Comparison of ENCODE assay signal across 25 cellular contexts in the genomic region with DNA sequence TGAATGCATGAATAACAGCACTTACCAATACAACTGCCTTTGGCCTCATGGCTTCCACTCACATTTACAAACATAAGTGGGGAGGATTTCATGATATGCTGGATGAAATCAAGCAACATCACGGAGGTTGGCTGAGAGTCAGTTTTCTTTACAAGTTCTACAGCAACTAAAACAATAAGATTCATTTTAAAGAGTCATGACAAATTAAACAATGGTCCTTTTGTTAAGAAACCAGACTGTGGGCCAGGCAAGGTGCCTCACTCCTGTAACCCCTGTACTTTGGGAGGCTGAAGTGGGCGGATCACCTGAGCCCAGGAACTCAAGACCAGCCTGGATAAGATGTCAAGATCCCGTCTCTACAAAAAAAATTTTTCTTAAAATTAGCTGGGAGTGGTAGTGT. TPM values are rescaled to one million over a fixed set of nuclear protein-coding genes. Genes with fewer than 3 reads are reported as not detected.
DNase-seq lines count a peak whose midpoint lies in the region; ATAC-seq and TF ChIP-seq lines count a peak whose summit lies in the region.
"Had no signal": no experiment of that assay in that cellular context is flagged by ENCODE, and none has a peak within 500 bp of the region (broad histone marks: within the 10 kb centered on the region; RNA-seq: fewer than 3 reads in every experiment).

No MANE protein-coding gene starts in this region.

- peaks cover 16% of the 10 kb centered on the region for H3K4me1 Mint-ChIP-seq in stimulated activated effector memory CD8-positive, alpha-beta T cell treated with anti-CD3 and anti-CD28 coated beads, Interleukin-12 subunit alpha, Interleukin-12 subunit beta, amount 100 ng/mL, for 72 hours
- H3K4me1 Mint-ChIP-seq in activated CD4-positive, alpha-beta memory T cell treated with anti-CD3 and anti-CD28 coated beads for 36 hours (ENCODE audit: low read depth), result peaks cover 14% of the 10 kb centered on the region
- peaks cover 6 to 24% (median 18%) of the 10 kb centered on the region in 7 donors for H3K4me1 Mint-ChIP-seq in naive thymus-derived CD4-positive, alpha-beta T cell

- H3K36me3 ChIP-seq in mammary epithelial cell (ENCODE audit: insufficient read depth, low read length), result peaks cover 8% of the 10 kb centered on the region
- H3K36me3 ChIP-seq in naive thymus-derived CD4-positive, alpha-beta T cell (ENCODE audit: control insufficient read depth in 2 of 3, insufficient read depth in 3 of 3, low read length in 3 of 3), result peaks cover 0 to 36% (median 10%) of the 10 kb centered on the region in 3 experiments

- BruUV-seq in mammary epithelial cell (replicated peaks; lab: Mats Ljungman, UMichigan), result no TSS peak

- no peaks in the 10 kb centered on the region for H3K9me3 ChIP-seq in mammary epithelial cell (replicated peaks; ENCODE audit: insufficient read depth, low read length)
- no peaks in the 10 kb centered on the region for H3K9me3 ChIP-seq in naive thymus-derived CD4-positive, alpha-beta T cell (ENCODE audit: control insufficient read depth in 2 of 3, low read length in 3 of 3)

- DNase-seq in DMS 273 (lab: John Stamatoyannopoulos, UW; ENCODE audit: unreplicated experiment) (peak; percentile 67), DMS 273 treated with DMSO at 0.1 percent for 48 hours (lab: John Stamatoyannopoulos, UW) (no peak), HT1080 (ENCODE audit: low read depth) (peak; percentile 52), mammary epithelial cell (peak; percentile 78), HuH-7.5 (ENCODE audit: low spot score) (no peak)
- no peak for DNase-seq in stimulated activated effector memory CD8-positive, alpha-beta T cell treated with anti-CD3 and anti-CD28 coated beads, Interleukin-12 subunit alpha, Interleukin-12 subunit beta, amount 100 ng/mL, for 72 hours (ENCODE audit: low spot score in 2 of 2)
- no peak for DNase-seq in activated CD4-positive, alpha-beta memory T cell treated with anti-CD3 and anti-CD28 coated beads for 36 hours
- DNase-seq in naive thymus-derived CD4-positive, alpha-beta T cell, result no peak
- DNase-seq: ACHN; CD4-positive, alpha-beta memory T cell; DMS53; MM.1S; NCI-H1048; NCI-H1417 treated with DMSO at 0.1 percent for 48 hours; NCI-H1930; NCI-H226; NCI-H526 treated with DMSO at 0.1 percent for 48 hours; RPMI8226; SHP77; T-helper 2 cell had no signal

- dilution Hi-C loops in mammary epithelial cell (cut with HindIII; ENCODE audit: low sequenced_read_pairs), result no loop called here

- peak overlapping the region; percentile 26 for H3K27ac Mint-ChIP-seq in stimulated activated effector memory CD8-positive, alpha-beta T cell treated with anti-CD3 and anti-CD28 coated beads, Interleukin-12 subunit alpha, Interleukin-12 subunit beta, amount 100 ng/mL, for 72 hours
- no peak overlapping the region for H3K27ac Mint-ChIP-seq in activated CD4-positive, alpha-beta memory T cell treated with anti-CD3 and anti-CD28 coated beads for 36 hours
- peak overlapping the region in 1 of 9 donors; percentile 25 for H3K27ac Mint-ChIP-seq in naive thymus-derived CD4-positive, alpha-beta T cell

- H3K27me3 ChIP-seq in mammary epithelial cell (ENCODE audit: insufficient read depth, low read length), result no peaks in the 10 kb centered on the region
- H3K27me3 ChIP-seq in naive thymus-derived CD4-positive, alpha-beta T cell (ENCODE audit: control insufficient read depth in 2 of 2, insufficient read depth in 2 of 2, low read length in 2 of 2), result no peaks in the 10 kb centered on the region
- H3K27me3 ChIP-seq: BLaER1 had no signal

- H3K9me3 Mint-ChIP-seq in stimulated activated effector memory CD8-positive, alpha-beta T cell treated with anti-CD3 and anti-CD28 coated beads, Interleukin-12 subunit alpha, Interleukin-12 subunit beta, amount 100 ng/mL, for 72 hours, result no peaks in the 10 kb centered on the region
- H3K9me3 Mint-ChIP-seq in activated CD4-positive, alpha-beta memory T cell treated with anti-CD3 and anti-CD28 coated beads for 36 hours, result no peaks in the 10 kb centered on the region
- H3K9me3 Mint-ChIP-seq in naive thymus-derived CD4-positive, alpha-beta T cell, result peaks cover 0 to 1% (median 0%) of the 10 kb centered on the region in 11 donors
- H3K9me3 Mint-ChIP-seq: CD4-positive, alpha-beta memory T cell had no signal

- peaks cover 69% of the 10 kb centered on the region for H3K36me3 Mint-ChIP-seq in stimulated activated effector memory CD8-positive, alpha-beta T cell treated with anti-CD3 and anti-CD28 coated beads, Interleukin-12 subunit alpha, Interleukin-12 subunit beta, amount 100 ng/mL, for 72 hours
- H3K36me3 Mint-ChIP-seq in activated CD4-positive, alpha-beta memory T cell treated with anti-CD3 and anti-CD28 coated beads for 36 hours, result peaks cover 41% of the 10 kb centered on the region
- H3K36me3 Mint-ChIP-seq in naive thymus-derived CD4-positive, alpha-beta T cell, result peaks cover 5 to 36% (median 27%) of the 10 kb centered on the region in 5 donors

- H3K79me2 ChIP-seq in mammary epithelial cell (ENCODE audit: insufficient read depth, low read length), result peaks cover 24% of the 10 kb centered on the region

- H2AFZ ChIP-seq in mammary epithelial cell (ENCODE audit: low read depth, low read length), result peak overlapping the region; percentile 9

- TF ChIP-seq CTCF in mammary epithelial cell (conservative IDR thresholded peaks at IDR 0.05 in 1 of 2, IDR thresholded peaks at IDR 0.05 in 1 of 2; ENCODE audit: extremely low read depth in 1 of 2, insufficient read depth in 1 of 2, low read depth in 1 of 2, low read length in 2 of 2), result no peak

- H4K20me1 ChIP-seq in mammary epithelial cell (ENCODE audit: insufficient read depth, low read length), result no peaks in the 10 kb centered on the region

- no peak overlapping the region for H3K4me3 Mint-ChIP-seq in stimulated activated effector memory CD8-positive, alpha-beta T cell treated with anti-CD3 and anti-CD28 coated beads, Interleukin-12 subunit alpha, Interleukin-12 subunit beta, amount 100 ng/mL, for 72 hours
- H3K4me3 Mint-ChIP-seq in activated CD4-positive, alpha-beta memory T cell treated with anti-CD3 and anti-CD28 coated beads for 36 hours, result no peak overlapping the region
- H3K4me3 Mint-ChIP-seq in naive thymus-derived CD4-positive, alpha-beta T cell, result no peak overlapping the region
- H3K4me3 Mint-ChIP-seq: CD4-positive, alpha-beta memory T cell had no signal

- POLR2A ChIA-PET in activated CD4-positive, alpha-beta memory T cell treated with anti-CD3 and anti-CD28 coated beads for 36 hours (lab: Charles Lee), result no interaction called here
- POLR2A ChIA-PET in naive thymus-derived CD4-positive, alpha-beta T cell (lab: Charles Lee), result no interaction called here

- no peak for ATAC-seq in stimulated activated effector memory CD8-positive, alpha-beta T cell treated with anti-CD3 and anti-CD28 coated beads, Interleukin-12 subunit alpha, Interleukin-12 subunit beta, amount 100 ng/mL, for 72 hours
- no peak for ATAC-seq in naive thymus-derived CD4-positive, alpha-beta T cell
- ATAC-seq: GM12878, K562 had no signal

- no peak overlapping the region for H3K4me3 ChIP-seq in mammary epithelial cell (replicated peaks in 1 of 3; ENCODE audit: insufficient read depth in 1 of 3, low read depth in 2 of 3, low read length in 3 of 3)
- no peak overlapping the region for H3K4me3 ChIP-seq in naive thymus-derived CD4-positive, alpha-beta T cell (ENCODE audit: low read length)
- H3K4me3 ChIP-seq: BLaER1, GM12878, K562, SK-N-MC had no signal

- H3K27me3 Mint-ChIP-seq in activated CD4-positive, alpha-beta memory T cell treated with anti-CD3 and anti-CD28 coated beads for 36 hours, result no peaks in the 10 kb centered on the region
- no peaks in the 10 kb centered on the region for H3K27me3 Mint-ChIP-seq in naive thymus-derived CD4-positive, alpha-beta T cell
- H3K27me3 Mint-ChIP-seq: CD4-positive, alpha-beta memory T cell had no signal

- H3K27ac ChIP-seq in mammary epithelial cell (ENCODE audit: insufficient read depth, low read depth, low read length), result peak overlapping the region; percentile 59
- no peak overlapping the region for H3K27ac ChIP-seq in naive thymus-derived CD4-positive, alpha-beta T cell (ENCODE audit: low read depth, low read length)
- H3K27ac ChIP-seq: 22Rv1, BLaER1, SK-N-MC had no signal

- peaks cover 10% of the 10 kb centered on the region for H3K4me1 ChIP-seq in mammary epithelial cell (ENCODE audit: insufficient read depth, low read length)
- H3K4me1 ChIP-seq in naive thymus-derived CD4-positive, alpha-beta T cell (ENCODE audit: control insufficient read depth in 2 of 2, insufficient read depth in 2 of 2, low read length in 2 of 2), result no peaks in the 10 kb centered on the region
- H3K4me1 ChIP-seq: BLaER1 had no signal

- peak overlapping the region; percentile 44 for H3K4me2 ChIP-seq in mammary epithelial cell (ENCODE audit: insufficient read depth, low read depth, low read length)
- H3K4me2 ChIP-seq: BLaER1 had no signal

- peak overlapping the region; percentile 19 for H3K9ac ChIP-seq in mammary epithelial cell (ENCODE audit: insufficient read depth, low read length)
- H3K9ac ChIP-seq: BLaER1 had no signal

- 7% methylated on average over 3 of the region's 3 CpGs for WGBS in mammary epithelial cell (ENCODE audit: low coverage, missing lambda C conversion rate)

- in situ Hi-C loops in mammary epithelial cell (cut with MboI; ENCODE audit: low sequenced_read_pairs in 2 of 2), result no loop called here

- intact Hi-C loops in mammary epithelial cell (cut with micrococcal nuclease), result no loop called here
- intact Hi-C loops in activated CD4-positive, alpha-beta memory T cell treated with anti-CD3 and anti-CD28 coated beads for 36 hours (cut with micrococcal nuclease), result no loop called here
- intact Hi-C loops in naive thymus-derived CD4-positive, alpha-beta T cell (cut with micrococcal nuclease), result no loop called here

- CTCF ChIA-PET in mammary epithelial cell (lab: Charles Lee; ENCODE audit: low non-redundant PET), result interaction anchor here (0.7 kb wide), 1 partner anchor 9 kb away, joined by 3 read pairs; no protein-coding TSS in a partner anchor
- CTCF ChIA-PET in activated CD4-positive, alpha-beta memory T cell treated with anti-CD3 and anti-CD28 coated beads for 36 hours (lab: Charles Lee), result no interaction called here
- CTCF ChIA-PET in naive thymus-derived CD4-positive, alpha-beta T cell (lab: Charles Lee), result no interaction called here

RNA-seq across cellular contexts. Expression of a gene that starts 12.4 kb away (rescaled TPM):
- 32.8 and 33.5 TPM in 2 replicates for total RNA-seq in HT1080 (2014; rRNA removed; shearing (Covaris generic))
- 19.3 and 22.8 TPM in 2 replicates for polyA plus RNA-seq in HT1080 (2015; cell fraction: cytosol; rRNA removed)
- polyA plus RNA-seq in HT1080 (2015; cell fraction: nucleus; rRNA removed), result 109 and 116 TPM in 2 replicates
- total RNA-seq in mammary epithelial cell, result 10 to 100 TPM; 31.1 to 43.2 TPM
- polyA plus RNA-seq in mammary epithelial cell, result 11.7 TPM
- 28.9 TPM for polyA minus RNA-seq in mammary epithelial cell
- total RNA-seq in activated CD4-positive, alpha-beta memory T cell treated with anti-CD3 and anti-CD28 coated beads for 36 hours, result 10 to 100 TPM; 41.6 to 42.3 TPM
- total RNA-seq in naive thymus-derived CD4-positive, alpha-beta T cell, result 10 to 100 TPM; 31.3 to 48.3 (median 36.2) TPM
- polyA plus RNA-seq in naive thymus-derived CD4-positive, alpha-beta T cell, result 10 to 100 TPM; 11.3 to 12.5 TPM

RNA-seq across cellular contexts. Expression of a gene that starts 30.1 kb away (rescaled TPM):
- 20.8 and 24.8 TPM in 2 replicates for total RNA-seq in HT1080 (2014; rRNA removed; shearing (Covaris generic))
- 12.1 and 14.6 TPM in 2 replicates for polyA plus RNA-seq in HT1080 (2015; cell fraction: cytosol; rRNA removed)
- 22.6 and 23.4 TPM in 2 replicates for polyA plus RNA-seq in HT1080 (2015; cell fraction: nucleus; rRNA removed)
- total RNA-seq in mammary epithelial cell, result 1 to 10 TPM; 4.0 to 6.8 TPM
- 7.1 TPM for polyA plus RNA-seq in mammary epithelial cell
- 22.1 TPM for polyA minus RNA-seq in mammary epithelial cell
- total RNA-seq in activated CD4-positive, alpha-beta memory T cell treated with anti-CD3 and anti-CD28 coated beads for 36 hours, result 1 to 10 TPM; 4.5 to 5.7 TPM
- 1 to 10 TPM; 1.6 to 2.8 (median 2.0) TPM for total RNA-seq in naive thymus-derived CD4-positive, alpha-beta T cell
- polyA plus RNA-seq in naive thymus-derived CD4-positive, alpha-beta T cell, result 1 to 10 TPM; 3.7 to 6.4 TPM

Comparison
In these comparisons a context has a peak if more than half of its experiments do, and no peak if none do; other contexts are left out.
1. DNase-seq: peak in DMS 273 (single experiment), HT1080 (single experiment) and mammary epithelial cell (single experiment); none in DMS 273 treated with DMSO at 0.1 percent for 48 hours (single experiment), stimulated activated effector memory CD8-positive, alpha-beta T cell treated with anti-CD3 and anti-CD28 coated beads, Interleukin-12 subunit alpha, Interleukin-12 subunit beta, amount 100 ng/mL, for 72 hours (0 of 2), HuH-7.5 (single experiment), activated CD4-positive, alpha-beta memory T cell treated with anti-CD3 and anti-CD28 coated beads for 36 hours (single experiment) and naive thymus-derived CD4-positive, alpha-beta T cell (0 of 9).